8 cellular contexts compared by ENCODE assay signal in the genomic region with DNA sequence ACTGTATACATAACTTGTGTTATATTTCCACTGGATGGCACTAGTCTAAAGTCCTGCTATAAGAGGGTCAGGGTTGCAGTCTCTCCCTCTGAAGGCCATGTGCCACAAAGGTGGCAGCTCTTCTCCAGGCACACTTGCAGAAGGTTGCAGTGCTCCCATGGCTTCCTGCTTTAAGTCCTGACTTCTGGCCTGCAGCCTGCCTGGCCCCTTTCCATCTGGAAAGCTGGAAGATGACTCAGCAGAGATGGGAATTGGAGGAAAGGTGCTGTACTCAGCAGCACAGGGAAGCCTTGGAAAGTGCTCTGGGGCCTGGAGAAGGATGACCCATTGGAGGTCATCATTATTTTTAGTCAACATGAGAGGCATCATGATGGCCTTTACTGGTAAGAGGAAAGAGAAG. TPM values are rescaled to one million over a fixed set of nuclear protein-coding genes. Genes with fewer than 3 reads are reported as not detected.
A peak's percentile ranks its signal among the peaks of the same experiment; 100 is the strongest.
DNase-seq lines count a peak whose midpoint lies in the region; ATAC-seq lines count a peak whose summit lies in the region.

No MANE protein-coding gene starts in this region.

- no peak for ATAC-seq in GM18502 (IDR thresholded peaks at IDR 0.05; ENCODE audit: poor library complexity, unreplicated experiment)
- ATAC-seq in HG02884 (IDR thresholded peaks at IDR 0.05; ENCODE audit: unreplicated experiment) = no peak

- DNase-seq in EL (peak; percentile 81), SK-N-DZ (ENCODE audit: low spot score) (peak; percentile 41), glomerular visceral epithelial cell (ENCODE audit: extremely low spot score) (peak; percentile 48), renal cortical epithelial cell (ENCODE audit: low read depth) (peak; percentile 91), DMS79 (lab: John Stamatoyannopoulos, UW) (no peak)
- no peak for DNase-seq in stimulated activated CD4-positive, alpha-beta T cell treated with anti-CD3 and anti-CD28 coated beads, Interleukin-4, amount 100 ng/mL, for 24 hours

RNA-seq across cellular contexts. Expression of gene MRPL3, which starts 40.9 kb away (rescaled TPM):
- polyA plus RNA-seq in SK-N-DZ (2014; cell fraction: cytosol; rRNA removed) = 200 and 211 TPM in 2 replicates
- polyA plus RNA-seq in SK-N-DZ (2014; cell fraction: nucleus; rRNA removed) = 102 TPM in 2 replicates
- 123 and 159 TPM in 2 replicates for total RNA-seq in renal cortical epithelial cell

Comparison
In these comparisons a context has a peak if more than half of its experiments do, and no peak if none do; other contexts are left out.
1. DNase-seq: peak in EL (single experiment), SK-N-DZ (single experiment), glomerular visceral epithelial cell (single experiment) and renal cortical epithelial cell (single experiment); none in DMS79 (single experiment) and stimulated activated CD4-positive, alpha-beta T cell treated with anti-CD3 and anti-CD28 coated beads, Interleukin-4, amount 100 ng/mL, for 24 hours (single experiment).